8 cellular contexts compared by ENCODE assay signal in genomic region chr2:84459028-84459943, GRCh38. TPM values are rescaled to one million over a fixed set of nuclear protein-coding genes. Genes with fewer than 3 reads are reported as not detected.
DNase-seq lines count a peak whose midpoint lies in the region; ATAC-seq, FAIRE-seq and TF ChIP-seq lines count a peak whose summit lies in the region.

TSS of gene SUCLG1 (minus strand) at chr2:84459280. CDS start at chr2:84459269, 11 bp downstream.

- peak within 1 kb of the TSS; percentile 94 to 99 for H3K27ac Mint-ChIP-seq in T-cell

- FAIRE-seq in GM12891 (lab: Jason Lieb, UNC) = peak; percentile 97

- POLR2A ChIA-PET in T-cell (lab: Charles Lee) = interaction anchor here (0.6 to 1.0 kb wide), 5 partner anchors 227 to 1137 kb away, joined by 3 to 4 read pairs (median 3); no protein-coding TSS in a partner anchor

- no peak for TF ChIP-seq EP300 in upper lobe of left lung (IDR thresholded peaks at IDR 0.05)

- peaks cover 50 to 61% (median 51%) of the 10 kb centered on the region in 3 donors for H3K4me1 Mint-ChIP-seq in T-cell

- no peaks in the 10 kb centered on the region for H3K27me3 ChIP-seq in heart left ventricle
- H3K27me3 ChIP-seq in upper lobe of left lung = no peaks in the 10 kb centered on the region

- WGBS in adipose tissue, 3 donors = 0 to 2% (median 0%) methylated on average over 55 to 57 of the region's 57 CpGs
- WGBS in heart left ventricle, 4 donors = 0 to 1% (median 1%) methylated on average over 43 to 57 of the region's 57 CpGs
- WGBS in upper lobe of left lung, 2 donors = 1% methylated on average over 27 to 36 of the region's 57 CpGs

- peak within 1 kb of the TSS; percentile 89 to 100 (median 94) for H3K4me3 Mint-ChIP-seq in T-cell

- peak; percentile 62 for TF ChIP-seq POLR2A in GM12891 (IDR thresholded peaks at IDR 0.05; ENCODE audit: low read depth, low read length)
- peak in 1 of 2 donors; percentile 64 for TF ChIP-seq POLR2A in heart left ventricle (IDR thresholded peaks at IDR 0.05)
- TF ChIP-seq POLR2A in upper lobe of left lung (IDR thresholded peaks at IDR 0.05) = peak in 3 of 4 donors; percentile 18 to 80 (median 72)

- intact Hi-C loops in heart left ventricle (cut with DNase I) = no loop called here
- intact Hi-C loops in posterior cingulate gyrus (cut with DNase I) = no loop called here

- H3K9me3 Mint-ChIP-seq in T-cell = no peaks in the 10 kb centered on the region

- TF ChIP-seq CTCF in heart left ventricle (IDR thresholded peaks at IDR 0.05) (no peak), upper lobe of left lung (IDR thresholded peaks at IDR 0.05) (peak in 1 of 6 experiments; percentile 14)

- ATAC-seq in HG02840 (IDR thresholded peaks at IDR 0.05; ENCODE audit: low FRiP score, unreplicated experiment) (peak; percentile 98), T-cell (replicated peaks in 1 of 4) (peak; percentile 95 to 98 (median 98)), heart left ventricle (peak; percentile 95 to 98 (median 98)), upper lobe of left lung (ENCODE audit: low FRiP score in 2 of 2) (peak; percentile 98 to 99)

- no peaks in the 10 kb centered on the region for H3K27me3 Mint-ChIP-seq in T-cell

- H3K27ac ChIP-seq in adipose tissue (ENCODE audit: low read depth, low read length) = peak within 1 kb of the TSS; percentile 24
- H3K27ac ChIP-seq in heart left ventricle = peak within 1 kb of the TSS; percentile 85 to 99 (median 96)
- peak within 1 kb of the TSS; percentile 85 to 95 (median 93) for H3K27ac ChIP-seq in upper lobe of left lung

- peak; percentile 81 for DNase-seq in GM12891 (ENCODE audit: insufficient read length, low spot score)
- DNase-seq in NCI-H1436 treated with DMSO at 0.1 percent for 48 hours (lab: John Stamatoyannopoulos, UW) = peak; percentile 60
- DNase-seq in T-cell = peak; percentile 73 to 89 (median 81)
- DNase-seq in heart left ventricle = peak; percentile 89 to 93 (median 92)
- DNase-seq in posterior cingulate gyrus = peak; percentile 81 to 98 (median 88)
- DNase-seq in upper lobe of left lung = peak; percentile 90 to 93

- H3K9me3 ChIP-seq in heart left ventricle (no peaks in the 10 kb centered on the region), upper lobe of left lung (no peaks in the 10 kb centered on the region)

- CTCF ChIA-PET in T-cell (lab: Charles Lee) = interaction anchor here in 1 of 2 donors (1.9 kb wide), 1 partner anchor 467 kb away, joined by 5 read pairs; no protein-coding TSS in a partner anchor

- H3K36me3 ChIP-seq in heart left ventricle = peaks cover 0 to 10% (median 0%) of the 10 kb centered on the region in 9 donors
- no peaks in the 10 kb centered on the region for H3K36me3 ChIP-seq in upper lobe of left lung

- H3K4me3 ChIP-seq in heart left ventricle = peak within 1 kb of the TSS; percentile 82 to 99 (median 92)
- H3K4me3 ChIP-seq in upper lobe of left lung = peak within 1 kb of the TSS; percentile 84 to 100 (median 90)

- H3K36me3 Mint-ChIP-seq in T-cell = no peaks in the 10 kb centered on the region

- H3K4me1 ChIP-seq in heart left ventricle (peaks cover 3 to 42% (median 29%) of the 10 kb centered on the region in 12 donors), upper lobe of left lung (peaks cover 25 to 42% (median 30%) of the 10 kb centered on the region in 4 donors)

TF ChIP-seq in GM12891, 5 proteins besides CTCF, POLR2A, EP300 and RAD21:
- TF ChIP-seq SPI1 (IDR thresholded peaks at IDR 0.05; ENCODE audit: low read depth, low read length) (no peak), TAF1 (IDR thresholded peaks at IDR 0.05; ENCODE audit: low read depth, low read length) (peak; percentile 66; the same call in 1 of the 2 replicates), POLR2AphosphoS5 (IDR thresholded peaks at IDR 0.05; ENCODE audit: low read depth, low read length) (peak; percentile 67; the same call in 1 of the 2 replicates)

RNA-seq across cellular contexts. Expression of gene SUCLG1, which starts in this region (rescaled TPM):
- 68.0 TPM for polyA plus RNA-seq in GM12891 (2012; ENCODE audit: low read depth, missing spikeins)
- total RNA-seq in T-cell (10 to 100 TPM; 38.9 to 49.3 (median 46.9) TPM), heart left ventricle (100 to 1,000 TPM; 184 to 348 (median 258) TPM), upper lobe of left lung (10 to 100 TPM; 25.6 to 80.4 (median 55.3) TPM)
- polyA plus RNA-seq in adipose tissue (100 to 1,000 TPM in 2 of 3 donors, 10 to 100 TPM in 1; 71.7 to 152 (median 107) TPM), heart left ventricle (100 to 1,000 TPM; 224 to 336 TPM)

Comparison
In these comparisons a context has a peak if more than half of its experiments do, and no peak if none do; other contexts are left out.
1. Peak in every context shown above with its lines: DNase-seq, ATAC-seq, H3K4me3 ChIP-seq and H3K27ac ChIP-seq.
2. H3K27ac ChIP-seq: peak in every context shown above with its lines; median percentile 96 in heart left ventricle; 93 in upper lobe of left lung; 24 in adipose tissue.